Comparison of ENCODE assay signal across 1 cellular context in the genomic region with DNA sequence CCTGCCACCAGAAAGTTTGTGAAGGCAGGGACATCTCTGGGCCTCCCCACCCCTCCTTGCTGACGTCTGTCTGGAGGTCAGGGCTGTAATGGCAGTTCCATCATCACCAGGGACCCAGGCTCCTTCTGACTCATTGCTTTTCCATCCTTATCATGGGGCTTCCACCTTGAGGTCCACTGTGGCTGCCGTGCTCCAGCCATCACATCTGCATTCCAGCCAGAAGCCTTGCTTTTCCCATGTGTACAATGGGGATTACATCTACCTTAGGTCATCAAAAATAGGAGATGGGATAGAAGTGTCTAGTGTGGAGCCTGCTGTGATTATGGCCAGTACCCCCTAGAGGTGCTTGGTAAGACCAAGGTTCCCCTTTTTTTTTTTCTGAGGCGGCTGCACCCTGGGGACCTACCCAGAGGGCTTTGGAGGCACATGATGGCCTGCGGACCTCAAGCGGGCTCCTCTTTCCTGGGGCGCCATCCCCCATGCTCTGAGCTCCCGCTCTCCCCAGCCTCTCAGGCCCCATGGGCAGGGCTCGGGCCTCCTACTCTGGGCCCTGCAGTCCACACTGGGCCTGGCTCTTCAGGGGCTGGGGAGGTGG.
TF ChIP-seq lines count a peak whose summit lies in the region.

No MANE protein-coding gene starts in this region.

TF ChIP-seq in HepG2, 621 proteins besides CTCF, POLR2A, EP300 and RAD21:
- TF ChIP-seq ZNF891 (CRISPR knock-in tag; IDR thresholded peaks at IDR 0.05) (no peak), FOXO1 (CRISPR knock-in tag; IDR thresholded peaks at IDR 0.05) (no peak), ZNF629 (CRISPR knock-in tag; conservative IDR thresholded peaks at IDR 0.05) (0 out of 2 replicates have a peak, but pooled peaks have one; percentile 23), ZMYM3 (CRISPR knock-in tag; IDR thresholded peaks at IDR 0.05) (peak; percentile 49; the same call in 1 of the 2 replicates), MAFK (conservative IDR thresholded peaks at IDR 0.05 in 1 of 2, IDR thresholded peaks at IDR 0.05 in 1 of 2; ENCODE audit: low read length in 2 of 2) (peak in 1 of 2 experiments; percentile 36; a peak in 2 of 4 replicates)
- TF ChIP-seq, protein P1, sequence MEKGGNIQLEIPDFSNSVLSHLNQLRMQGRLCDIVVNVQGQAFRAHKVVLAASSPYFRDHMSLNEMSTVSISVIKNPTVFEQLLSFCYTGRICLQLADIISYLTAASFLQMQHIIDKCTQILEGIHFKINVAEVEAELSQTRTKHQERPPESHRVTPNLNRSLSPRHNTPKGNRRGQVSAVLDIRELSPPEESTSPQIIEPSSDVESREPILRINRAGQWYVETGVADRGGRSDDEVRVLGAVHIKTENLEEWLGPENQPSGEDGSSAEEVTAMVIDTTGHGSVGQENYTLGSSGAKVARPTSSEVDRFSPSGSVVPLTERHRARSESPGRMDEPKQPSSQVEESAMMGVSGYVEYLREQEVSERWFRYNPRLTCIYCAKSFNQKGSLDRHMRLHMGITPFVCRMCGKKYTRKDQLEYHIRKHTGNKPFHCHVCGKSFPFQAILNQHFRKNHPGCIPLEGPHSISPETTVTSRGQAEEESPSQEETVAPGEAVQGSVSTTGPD (CRISPR knock-in tag; IDR thresholded peaks at IDR 0.05): no peak
